Comparison of ENCODE assay signal across 10 cellular contexts in the genomic region with DNA sequence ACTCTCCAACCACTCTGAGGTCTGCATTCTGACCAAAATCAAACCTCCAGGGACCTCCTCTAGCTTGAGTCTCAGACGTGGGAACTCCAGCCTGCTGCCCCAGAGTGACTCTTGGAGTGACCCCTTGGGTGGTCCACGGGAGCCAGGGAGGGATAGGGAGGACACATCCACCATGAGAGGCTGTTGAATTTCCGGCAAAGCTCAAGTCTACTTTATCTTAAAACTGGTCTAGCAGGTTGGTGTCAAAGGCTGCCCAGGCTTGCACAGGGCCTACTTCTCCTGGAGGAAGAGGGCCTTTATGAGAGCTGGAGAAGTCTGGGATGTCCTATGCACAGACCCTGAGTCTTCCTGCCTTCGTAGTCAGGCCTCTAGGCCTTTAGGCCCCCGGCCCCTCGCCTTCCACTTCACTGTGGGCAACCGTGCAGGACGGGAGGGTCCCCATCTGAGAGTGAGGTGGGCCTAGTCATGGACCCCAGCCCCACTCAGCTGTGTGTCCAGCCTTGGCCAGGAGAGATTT. TPM values are rescaled to one million over a fixed set of nuclear protein-coding genes. Genes with fewer than 3 reads are reported as not detected.
DNase-seq lines count a peak whose midpoint lies in the region; ATAC-seq and TF ChIP-seq lines count a peak whose summit lies in the region.
"Had no signal": no experiment of that assay in that cellular context is flagged by ENCODE, and none has a peak within 500 bp of the region (broad histone marks: within the 10 kb centered on the region; RNA-seq: fewer than 3 reads in every experiment).

No MANE protein-coding gene starts in this region.

- H3K9me3 ChIP-seq in gastroesophageal sphincter, result no peaks in the 10 kb centered on the region
- H3K9me3 ChIP-seq in skeletal muscle tissue (ENCODE audit: control insufficient read depth in 3 of 3, low read length in 3 of 3), result no peaks in the 10 kb centered on the region

- 60 to 100% methylated on average over 1 of the region's 8 CpGs for WGBS in gastroesophageal sphincter (ENCODE audit: low coverage in 1 of 2), 2 donors

- H3K4me1 ChIP-seq in gastroesophageal sphincter (peaks cover 11 to 88% (median 28%) of the 10 kb centered on the region in 3 donors), skeletal muscle tissue (ENCODE audit: control insufficient read depth in 3 of 3, insufficient read depth in 3 of 3, low read length in 3 of 3) (peaks cover 78 to 86% (median 86%) of the 10 kb centered on the region in 3 donors)

- peaks cover 0 to 36% of the 10 kb centered on the region in 2 donors for H3K36me3 ChIP-seq in gastroesophageal sphincter
- peaks cover 14 to 19% (median 15%) of the 10 kb centered on the region in 3 donors for H3K36me3 ChIP-seq in skeletal muscle tissue (ENCODE audit: control insufficient read depth in 3 of 3, insufficient read depth in 3 of 3, low read length in 3 of 3)

- POLR2A ChIA-PET in activated CD4-positive, alpha-beta memory T cell treated with anti-CD3 and anti-CD28 coated beads for 36 hours (lab: Charles Lee), result interaction anchor here (0.6 to 24.8 kb wide), 7 partner anchors 11 to 30 kb away, joined by 3 to 1013 read pairs (median 4); partner anchors contain the start of genes C3orf18, CISH, HEMK1 and MAPKAPK3

- peak overlapping the region; percentile 6 to 87 (median 83) for H3K9ac ChIP-seq in skeletal muscle tissue (ENCODE audit: low read depth in 1 of 3, low read length in 3 of 3)

- no peaks in the 10 kb centered on the region for H3K27me3 ChIP-seq in gastroesophageal sphincter
- no peaks in the 10 kb centered on the region for H3K27me3 ChIP-seq in skeletal muscle tissue (ENCODE audit: control insufficient read depth in 3 of 3, insufficient read depth in 3 of 3, low read length in 3 of 3)

- H3K4me3 Mint-ChIP-seq in activated CD4-positive, alpha-beta memory T cell treated with anti-CD3 and anti-CD28 coated beads for 36 hours, result peak overlapping the region; percentile 98
- H3K4me3 Mint-ChIP-seq: H9 had no signal

- H3K4me3 ChIP-seq in gastroesophageal sphincter, result no peak overlapping the region
- peak overlapping the region in 1 of 3 donors; percentile 13 for H3K4me3 ChIP-seq in skeletal muscle tissue (ENCODE audit: low read length in 3 of 3)

- peak overlapping the region; percentile 94 to 96 (median 96) for H3K27ac ChIP-seq in gastroesophageal sphincter
- H3K27ac ChIP-seq in skeletal muscle tissue (ENCODE audit: low read depth, low read length), result peak overlapping the region; percentile 99

- TF ChIP-seq CTCF in gastroesophageal sphincter (IDR thresholded peaks at IDR 0.05), result no peak

- ATAC-seq in gastroesophageal sphincter, result no peak

- no peaks in the 10 kb centered on the region for H3K9me3 Mint-ChIP-seq in activated CD4-positive, alpha-beta memory T cell treated with anti-CD3 and anti-CD28 coated beads for 36 hours
- H3K9me3 Mint-ChIP-seq: H9 had no signal

- H3K36me3 Mint-ChIP-seq in activated CD4-positive, alpha-beta memory T cell treated with anti-CD3 and anti-CD28 coated beads for 36 hours, result peaks cover 85% of the 10 kb centered on the region

- H3K4me1 Mint-ChIP-seq in activated CD4-positive, alpha-beta memory T cell treated with anti-CD3 and anti-CD28 coated beads for 36 hours (ENCODE audit: low read depth), result peaks cover 86% of the 10 kb centered on the region
- H3K4me1 Mint-ChIP-seq: H9 had no signal

- no peak for TF ChIP-seq EP300 in gastroesophageal sphincter (IDR thresholded peaks at IDR 0.05)

- H3K27ac Mint-ChIP-seq in activated CD4-positive, alpha-beta memory T cell treated with anti-CD3 and anti-CD28 coated beads for 36 hours, result peak overlapping the region; percentile 100
- H3K27ac Mint-ChIP-seq: H9 had no signal

- no peaks in the 10 kb centered on the region for H3K27me3 Mint-ChIP-seq in activated CD4-positive, alpha-beta memory T cell treated with anti-CD3 and anti-CD28 coated beads for 36 hours

- CTCF ChIA-PET in activated CD4-positive, alpha-beta memory T cell treated with anti-CD3 and anti-CD28 coated beads for 36 hours (lab: Charles Lee), result interaction anchor here (7.8 to 20.7 kb wide), 3 partner anchors 10 to 30 kb away, joined by 163 to 908 read pairs (median 221); partner anchors contain the start of genes C3orf18, CISH, HEMK1 and MAPKAPK3

- DNase-seq in DMS53 treated with DMSO at 0.1 percent for 48 hours (lab: John Stamatoyannopoulos, UW; ENCODE audit: unreplicated experiment) (peak; percentile 33), AG20443 (ENCODE audit: low spot score) (no peak), SHP77 (lab: John Stamatoyannopoulos, UW) (no peak), SK-N-DZ (ENCODE audit: low spot score) (no peak), head of caudate nucleus (no peak)
- DNase-seq in activated CD4-positive, alpha-beta memory T cell treated with anti-CD3 and anti-CD28 coated beads for 36 hours, result no peak
- DNase-seq: H9, SIG-M5 had no signal

- no peak for TF ChIP-seq POLR2A in gastroesophageal sphincter (IDR thresholded peaks at IDR 0.05)

- intact Hi-C loops in activated CD4-positive, alpha-beta memory T cell treated with anti-CD3 and anti-CD28 coated beads for 36 hours (cut with micrococcal nuclease), result loop anchor here (5.0 to 10.0 kb wide), 3 partner anchors 260 to 1672 kb away; partner anchors contain the start of genes GNAI2, RASSF1 and WDR82
- intact Hi-C loops in head of caudate nucleus (cut with DNase I), result no loop called here

RNA-seq across cellular contexts. Expression of gene CISH, which starts 8.8 kb away (rescaled TPM):
- total RNA-seq in activated CD4-positive, alpha-beta memory T cell treated with anti-CD3 and anti-CD28 coated beads for 36 hours, result 100 to 1,000 TPM; 319 TPM
- 1 to 10 TPM in 3 of 4 donors, under 1 TPM in 1; 0.99 to 9.3 (median 3.6) TPM for total RNA-seq in gastroesophageal sphincter
- 4.7 TPM for total RNA-seq in skeletal muscle tissue
- 0.96 and 1.5 TPM in 2 replicates for polyA plus RNA-seq in SK-N-DZ (2014; cell fraction: cytosol; rRNA removed)
- polyA plus RNA-seq in SK-N-DZ (2014; cell fraction: nucleus; rRNA removed), result 0.79 and 2.1 TPM in 2 replicates

RNA-seq across cellular contexts. Expression of gene MAPKAPK3, which starts 14.2 kb away (rescaled TPM):
- total RNA-seq in activated CD4-positive, alpha-beta memory T cell treated with anti-CD3 and anti-CD28 coated beads for 36 hours, result 100 to 1,000 TPM; 186 to 187 TPM
- total RNA-seq in gastroesophageal sphincter, result 10 to 100 TPM; 18.7 to 30.2 (median 22.4) TPM
- 20.9 TPM for total RNA-seq in skeletal muscle tissue
- 32.9 and 33.0 TPM in 2 replicates for polyA plus RNA-seq in SK-N-DZ (2014; cell fraction: cytosol; rRNA removed)
- 17.7 and 25.3 TPM in 2 replicates for polyA plus RNA-seq in SK-N-DZ (2014; cell fraction: nucleus; rRNA removed)

RNA-seq across cellular contexts. Expression of gene HEMK1, which starts 33.4 kb away (rescaled TPM):
- total RNA-seq in activated CD4-positive, alpha-beta memory T cell treated with anti-CD3 and anti-CD28 coated beads for 36 hours, result 10 to 100 TPM; 78.7 to 82.6 TPM
- total RNA-seq in gastroesophageal sphincter (10 to 100 TPM in 3 of 4 donors, 1 to 10 TPM in 1; 6.4 to 11.7 (median 11.4) TPM), skeletal muscle tissue (7.8 TPM)
- polyA plus RNA-seq in SK-N-DZ (2014; cell fraction: cytosol; rRNA removed), result 17.7 and 19.0 TPM in 2 replicates
- polyA plus RNA-seq in SK-N-DZ (2014; cell fraction: nucleus; rRNA removed), result 37.5 and 42.6 TPM in 2 replicates

RNA-seq across cellular contexts. Expression of gene C3orf18, which starts 35.2 kb away (rescaled TPM):
- 10 to 100 TPM; 16.7 to 17.0 TPM for total RNA-seq in activated CD4-positive, alpha-beta memory T cell treated with anti-CD3 and anti-CD28 coated beads for 36 hours
- total RNA-seq in gastroesophageal sphincter (10 to 100 TPM in 3 of 4 donors, 1 to 10 TPM in 1; 9.7 to 42.8 (median 25.3) TPM), skeletal muscle tissue (11.5 TPM)
- 10.7 and 14.0 TPM in 2 replicates for polyA plus RNA-seq in SK-N-DZ (2014; cell fraction: cytosol; rRNA removed)
- polyA plus RNA-seq in SK-N-DZ (2014; cell fraction: nucleus; rRNA removed), result 16.2 and 26.7 TPM in 2 replicates

Comparison
In these comparisons a context has a peak if more than half of its experiments do, and no peak if none do; other contexts are left out.
1. RNA of gene CISH, which starts 8.8 kb away (total RNA-seq): 319 TPM in activated CD4-positive, alpha-beta memory T cell treated with anti-CD3 and anti-CD28 coated beads for 36 hours; 4.7 TPM in skeletal muscle tissue (single experiment) and 0.99 to 9.3 TPM in gastroesophageal sphincter; every median in the first group is over 10 times any median in the second.